Comparison of ENCODE assay signal across 1 cellular context in the genomic region with DNA sequence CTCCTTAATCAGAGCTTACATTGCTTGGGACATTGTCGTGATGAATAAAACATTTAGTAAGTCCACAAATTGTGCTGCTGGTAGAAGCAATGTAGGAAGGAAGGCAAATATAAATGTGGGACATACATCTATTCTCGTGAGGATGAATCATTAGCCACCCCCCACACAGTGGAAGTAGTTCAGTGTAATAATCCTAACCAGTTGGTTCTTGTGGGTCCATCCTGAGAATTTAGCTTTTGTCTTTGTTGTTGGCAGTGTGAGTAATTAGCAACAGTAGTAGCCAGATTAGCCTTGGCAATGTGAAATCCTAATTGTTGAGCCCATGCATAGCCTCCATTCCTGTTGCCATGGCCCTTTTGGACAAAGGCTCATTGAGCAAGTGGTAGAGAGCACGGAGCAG.
TF ChIP-seq lines count a peak whose summit lies in the region.

No MANE protein-coding gene starts in this region.

TF ChIP-seq in IMR-90, 13 proteins besides CTCF, POLR2A, EP300 and RAD21:
- TF ChIP-seq BHLHE40 (IDR thresholded peaks at IDR 0.05; ENCODE audit: low read depth, low read length) = no peak
- no peak for TF ChIP-seq MAZ (IDR thresholded peaks at IDR 0.05; ENCODE audit: borderline replicate concordance, low read depth, low read length)
- no peak for TF ChIP-seq RCOR1 (IDR thresholded peaks at IDR 0.05; ENCODE audit: insufficient replicate concordance, low read length)
- no peak for TF ChIP-seq CEBPB (IDR thresholded peaks at IDR 0.05; ENCODE audit: low read depth, low read length)
- no peak for TF ChIP-seq MXI1 (IDR thresholded peaks at IDR 0.05; ENCODE audit: borderline replicate concordance, low read depth, low read length)
- no peak for TF ChIP-seq NFE2L2 (IDR thresholded peaks at IDR 0.05; ENCODE audit: low read depth, low read length)
- TF ChIP-seq, protein P1, sequence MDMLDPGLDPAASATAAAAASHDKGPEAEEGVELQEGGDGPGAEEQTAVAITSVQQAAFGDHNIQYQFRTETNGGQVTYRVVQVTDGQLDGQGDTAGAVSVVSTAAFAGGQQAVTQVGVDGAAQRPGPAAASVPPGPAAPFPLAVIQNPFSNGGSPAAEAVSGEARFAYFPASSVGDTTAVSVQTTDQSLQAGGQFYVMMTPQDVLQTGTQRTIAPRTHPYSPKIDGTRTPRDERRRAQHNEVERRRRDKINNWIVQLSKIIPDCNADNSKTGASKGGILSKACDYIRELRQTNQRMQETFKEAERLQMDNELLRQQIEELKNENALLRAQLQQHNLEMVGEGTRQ (IDR thresholded peaks at IDR 0.05; ENCODE audit: low read depth, low read length) = no peak
- TF ChIP-seq SMC3 (IDR thresholded peaks at IDR 0.05; ENCODE audit: low read depth, low read length) = no peak
- TF ChIP-seq, protein P2, sequence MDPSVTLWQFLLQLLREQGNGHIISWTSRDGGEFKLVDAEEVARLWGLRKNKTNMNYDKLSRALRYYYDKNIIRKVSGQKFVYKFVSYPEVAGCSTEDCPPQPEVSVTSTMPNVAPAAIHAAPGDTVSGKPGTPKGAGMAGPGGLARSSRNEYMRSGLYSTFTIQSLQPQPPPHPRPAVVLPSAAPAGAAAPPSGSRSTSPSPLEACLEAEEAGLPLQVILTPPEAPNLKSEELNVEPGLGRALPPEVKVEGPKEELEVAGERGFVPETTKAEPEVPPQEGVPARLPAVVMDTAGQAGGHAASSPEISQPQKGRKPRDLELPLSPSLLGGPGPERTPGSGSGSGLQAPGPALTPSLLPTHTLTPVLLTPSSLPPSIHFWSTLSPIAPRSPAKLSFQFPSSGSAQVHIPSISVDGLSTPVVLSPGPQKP (IDR thresholded peaks at IDR 0.05; ENCODE audit: borderline replicate concordance, low read depth, low read length) = no peak
- TF ChIP-seq CHD1 (IDR thresholded peaks at IDR 0.05; ENCODE audit: low read depth, low read length) = no peak
- no peak for TF ChIP-seq FOS (IDR thresholded peaks at IDR 0.05; ENCODE audit: low read depth, low read length)
- TF ChIP-seq RFX5 (IDR thresholded peaks at IDR 0.05; ENCODE audit: low read depth, low read length) = no peak
- no peak for TF ChIP-seq MAFK (IDR thresholded peaks at IDR 0.05; ENCODE audit: low read depth, low read length)
TF ChIP-seq in IMR-90: peak in this region for 0.
